ENCODE assay signal across 9 cellular contexts in genomic region chr6:85660181-85660611, GRCh38. TPM values are rescaled to one million over a fixed set of nuclear protein-coding genes. Genes with fewer than 3 reads are reported as not detected.
A peak's percentile ranks its signal among the peaks of the same experiment; 100 is the strongest.
DNase-seq lines count a peak whose midpoint lies in the region.
"Had no signal": no experiment of that assay in that cellular context is flagged by ENCODE, and none has a peak within 500 bp of the region (broad histone marks: within the 10 kb centered on the region; RNA-seq: fewer than 3 reads in every experiment).

No MANE protein-coding gene starts in this region.

- DNase-seq in Daoy (ENCODE audit: low read depth): peak; percentile 93
- DNase-seq in NCI-H460 (ENCODE audit: extremely low read depth, low read depth): peak; percentile 58
- DNase-seq in dedifferentiated amniotic fluid mesenchymal stem cell (ENCODE audit: extremely low spot score): peak; percentile 83
- DNase-seq in non-pigmented ciliary epithelial cell (ENCODE audit: low read depth): peak; percentile 94
- no peak for DNase-seq in Kasumi-1 (lab: John Stamatoyannopoulos, UW)
- no peak for DNase-seq in NCI-H2029 (lab: John Stamatoyannopoulos, UW)
- DNase-seq in DMS79 (lab: John Stamatoyannopoulos, UW): no peak
- DNase-seq in activated CD4-positive, CD25-positive, alpha-beta regulatory T cell treated with anti-CD3 and anti-CD28 coated beads, Interleukin-2, amount 50 U/mL, for 72 hours: no peak
- DNase-seq: glutamatergic neuron had no signal

RNA-seq across cellular contexts. Expression of gene SYNCRIP, which starts 17.5 kb away (rescaled TPM):
- 130 and 153 TPM in 2 replicates for total RNA-seq in Daoy (2014; rRNA removed; shearing (Covaris generic))
- 46.1 and 61.6 TPM in 2 replicates for total RNA-seq in NCI-H460 (2014; rRNA removed; shearing (Covaris generic))
- 45.3 and 57.3 TPM in 2 replicates for polyA plus RNA-seq in NCI-H460 (2014; cell fraction: nucleus; rRNA removed)

Comparison
In these comparisons a context has a peak if more than half of its experiments do, and no peak if none do; other contexts are left out.
1. DNase-seq: peak in Daoy (single experiment), NCI-H460 (single experiment), dedifferentiated amniotic fluid mesenchymal stem cell (single experiment) and non-pigmented ciliary epithelial cell (single experiment); none in Kasumi-1 (0 of 2), NCI-H2029 (single experiment), DMS79 (single experiment) and activated CD4-positive, CD25-positive, alpha-beta regulatory T cell treated with anti-CD3 and anti-CD28 coated beads, Interleukin-2, amount 50 U/mL, for 72 hours (single experiment).